Comparison of ENCODE assay signal across 22 cellular contexts in genomic region chr6:108694816-108695215, GRCh38.
"Had no signal": no experiment of that assay in that cellular context is flagged by ENCODE, and none has a peak within 500 bp of the region (broad histone marks: within the 10 kb centered on the region; RNA-seq: fewer than 3 reads in every experiment).

No MANE protein-coding gene starts in this region.

- H3K4me3 ChIP-seq: colonic mucosa, esophagus muscularis mucosa, heart right ventricle, lower lobe of right lung, pancreas, right lobe of liver, suprapubic skin, transverse colon, vagina had no signal

- H3K27ac ChIP-seq: colonic mucosa, esophagus muscularis mucosa, lower lobe of right lung, pancreas, right lobe of liver, suprapubic skin, transverse colon, vagina had no signal

- FAIRE-seq: islet of Langerhans, pancreas, small intestine had no signal

- H3K4me1 ChIP-seq: colonic mucosa had no signal

- H3K36me3 ChIP-seq: colonic mucosa, lower lobe of right lung, pancreas, right lobe of liver, suprapubic skin, transverse colon, vagina had no signal

- DNase-seq: colonic mucosa; effector CD8-positive, alpha-beta T cell; endodermal cell; foreskin melanocyte; glutamatergic neuron; heart right ventricle; hippocampal formation; left ventricle myocardium superior; lower lobe of right lung; natural killer cell; occipital lobe; pancreas; right lobe of liver; small intestine; stimulated activated CD4-positive, alpha-beta T cell treated with anti-CD3 and anti-CD28 coated beads, Interleukin-15, amount 100 ng/mL, for 24 hours; stimulated activated CD4-positive, alpha-beta T cell treated with anti-CD3 and anti-CD28 coated beads, Interleukin-2, amount 100 ng/mL, for 48 hours; stimulated activated naive B cell treated with anti-CD40 and anti-IgM and Interleukin-4, amounts not matched to agents 10 μg/mL and 1 μg/mL and 100 μg/mL, for 72 hours; transverse colon had no signal

- H3K9me3 ChIP-seq: colonic mucosa, esophagus muscularis mucosa, heart right ventricle, lower lobe of right lung, pancreas, right lobe of liver, suprapubic skin, transverse colon, vagina had no signal

- ATAC-seq: heart right ventricle; left ventricle myocardium superior; lower lobe of right lung; natural killer cell; pancreas; right lobe of liver; stimulated activated naive B cell treated with anti-CD40 and anti-IgM and Interleukin-4, amounts not matched to agents 10 μg/mL and 1 μg/mL and 100 μg/mL, for 72 hours had no signal

- H3K27me3 ChIP-seq: colonic mucosa, esophagus muscularis mucosa, heart right ventricle, pancreas, right lobe of liver, suprapubic skin, transverse colon, vagina had no signal
